ENCODE assay signal across 13 cellular contexts in genomic region chr6:106976270-106976669, GRCh38. TPM values are rescaled to one million over a fixed set of nuclear protein-coding genes. Genes with fewer than 3 reads are reported as not detected.
DNase-seq lines count a peak whose midpoint lies in the region; ATAC-seq and TF ChIP-seq lines count a peak whose summit lies in the region.
"Had no signal": no experiment of that assay in that cellular context is flagged by ENCODE, and none has a peak within 500 bp of the region (broad histone marks: within the 10 kb centered on the region; RNA-seq: fewer than 3 reads in every experiment).

No MANE protein-coding gene starts in this region.

- H3K27me3 ChIP-seq in BLaER1 treated with 17β-estradiol and CSF1 and Interleukin-3, amounts not matched to agents 10 nM and 100 nM, result peaks cover 0 to 32% (median 0%) of the 10 kb centered on the region in 11 experiments; a peak in 4 of 22 replicates
- H3K27me3 ChIP-seq in HUES64 (ENCODE audit: insufficient read depth, low read length), result no peaks in the 10 kb centered on the region
- no peaks in the 10 kb centered on the region for H3K27me3 ChIP-seq in ectodermal cell (ENCODE audit: control insufficient read depth, insufficient read depth, low read length, poor library complexity, severe bottlenecking)

- H3K4me3 ChIP-seq in BLaER1 treated with 17β-estradiol and CSF1 and Interleukin-3, amounts not matched to agents 10 nM and 100 nM, result peak overlapping the region in 8 of 10 experiments; percentile 83 to 98 (median 94); a peak in 15 of 20 replicates
- peak overlapping the region; percentile 93 for H3K4me3 ChIP-seq in HUES64 (ENCODE audit: low read length)
- peak overlapping the region; percentile 76 for H3K4me3 ChIP-seq in ectodermal cell (ENCODE audit: insufficient read depth, low read depth, low read length)

- H3K4me3 Mint-ChIP-seq in naive B cell, result peak overlapping the region in 7 of 8 donors; percentile 62 to 99 (median 91)

- peak overlapping the region in 8 of 11 experiments; percentile 91 to 98 (median 98); a peak in 16 of 22 replicates for H3K9ac ChIP-seq in BLaER1 treated with 17β-estradiol and CSF1 and Interleukin-3, amounts not matched to agents 10 nM and 100 nM
- peak overlapping the region; percentile 100 for H3K9ac ChIP-seq in HUES64 (ENCODE audit: low read depth, low read length)

- peak overlapping the region in 1 of 6 donors; percentile 57 for H3K27ac Mint-ChIP-seq in naive B cell
- H3K27ac Mint-ChIP-seq: activated CD8-positive, alpha-beta T cell treated with anti-CD3 and anti-CD28 coated beads, Interleukin-2, amount 10 ng/mL, durations not matched to agents 7 days and 5 days had no signal

- no peaks in the 10 kb centered on the region for H3K9me3 ChIP-seq in BLaER1 treated with 17β-estradiol and CSF1 and Interleukin-3, amounts not matched to agents 10 nM and 100 nM (replicated peaks in 1 of 11)
- H3K9me3 ChIP-seq in HUES64 (ENCODE audit: insufficient read depth, low read depth, low read length) (no peaks in the 10 kb centered on the region), ectodermal cell (ENCODE audit: control insufficient read depth, low read length) (no peaks in the 10 kb centered on the region)

- peaks cover 0 to 13% (median 5%) of the 10 kb centered on the region in 11 experiments; a peak in 8 of 22 replicates for H3K36me3 ChIP-seq in BLaER1 treated with 17β-estradiol and CSF1 and Interleukin-3, amounts not matched to agents 10 nM and 100 nM
- H3K36me3 ChIP-seq in HUES64 (ENCODE audit: insufficient read depth, low read length) (peaks cover 22% of the 10 kb centered on the region), ectodermal cell (ENCODE audit: control insufficient read depth, insufficient read depth, low read length) (no peaks in the 10 kb centered on the region)

- no peaks in the 10 kb centered on the region for H3K27me3 Mint-ChIP-seq in naive B cell

- no peak for DNase-seq in naive B cell
- DNase-seq: activated CD8-positive, alpha-beta T cell treated with anti-CD3 and anti-CD28 coated beads, Interleukin-2, amount 10 ng/mL, durations not matched to agents 7 days and 5 days; NCI-H446; stimulated activated CD4-positive, alpha-beta T cell treated with anti-CD3 and anti-CD28 coated beads, Interleukin-4, amount 100 ng/mL, for 24 hours; stimulated activated naive CD4-positive, alpha-beta T cell; T-helper 9 cell had no signal

- ATAC-seq in naive B cell (ENCODE audit: low read depth in 2 of 2), result no peak
- ATAC-seq in SK-N-SH treated with all-trans-retinoic acid at 6 μM for 48 hours, result no peak
- ATAC-seq in GM21528 (IDR thresholded peaks at IDR 0.05; ENCODE audit: low FRiP score, unreplicated experiment), result no peak
- no peak for ATAC-seq in HG02588 (IDR thresholded peaks at IDR 0.05; ENCODE audit: unreplicated experiment)
- no peak for ATAC-seq in GM18519 (IDR thresholded peaks at IDR 0.05; ENCODE audit: low FRiP score, unreplicated experiment)
- ATAC-seq: activated CD8-positive, alpha-beta T cell treated with anti-CD3 and anti-CD28 coated beads, Interleukin-2, amount 10 ng/mL, durations not matched to agents 7 days and 5 days had no signal

- H3K4me1 Mint-ChIP-seq in naive B cell, result peaks cover 25 to 32% (median 31%) of the 10 kb centered on the region in 3 donors

- H3K4me1 ChIP-seq in BLaER1 treated with 17β-estradiol and CSF1 and Interleukin-3, amounts not matched to agents 10 nM and 100 nM, result peaks cover 14 to 45% (median 34%) of the 10 kb centered on the region in 10 experiments
- H3K4me1 ChIP-seq in HUES64 (ENCODE audit: insufficient read depth, low read length) (peaks cover 32% of the 10 kb centered on the region), ectodermal cell (ENCODE audit: control insufficient read depth, insufficient read depth, low read length) (no peaks in the 10 kb centered on the region)

- peak overlapping the region in 8 of 11 experiments; percentile 93 to 99 (median 96); a peak in 13 of 22 replicates for H3K27ac ChIP-seq in BLaER1 treated with 17β-estradiol and CSF1 and Interleukin-3, amounts not matched to agents 10 nM and 100 nM
- peak overlapping the region; percentile 99 for H3K27ac ChIP-seq in HUES64 (ENCODE audit: low read depth, low read length)
- H3K27ac ChIP-seq in ectodermal cell (ENCODE audit: insufficient read depth, low read depth, low read length, poor library complexity, severe bottlenecking), result no peak overlapping the region

- H3K9me3 Mint-ChIP-seq in naive B cell, result no peaks in the 10 kb centered on the region

- H3K4me2 ChIP-seq in BLaER1 treated with 17β-estradiol and CSF1 and Interleukin-3, amounts not matched to agents 10 nM and 100 nM, result peak overlapping the region; percentile 61 to 100 (median 88); a peak in 20 of 22 replicates

- peaks cover 0 to 4% of the 10 kb centered on the region in 2 donors for H3K36me3 Mint-ChIP-seq in naive B cell

- WGBS in HUES64, result 77% methylated on average over 5 of the region's 5 CpGs
- 80% methylated on average over 5 of the region's 5 CpGs for WGBS in ectodermal cell, 2 experiments

- peaks cover 0 to 32% (median 18%) of the 10 kb centered on the region in 11 experiments; a peak in 12 of 22 replicates for H4K20me1 ChIP-seq in BLaER1 treated with 17β-estradiol and CSF1 and Interleukin-3, amounts not matched to agents 10 nM and 100 nM

TF ChIP-seq in SK-N-SH treated with all-trans-retinoic acid at 6 μM for 48 hours, 23 proteins besides CTCF, POLR2A, EP300 and RAD21:
- TF ChIP-seq PPARA (CRISPR knock-in tag; IDR thresholded peaks at IDR 0.05; ENCODE audit: borderline replicate concordance), result no peak
- no peak for TF ChIP-seq CSDC2 (CRISPR knock-in tag; IDR thresholded peaks at IDR 0.05)
- TF ChIP-seq SNAI2 (CRISPR knock-in tag; IDR thresholded peaks at IDR 0.05), result no peak
- TF ChIP-seq ZNF70 (CRISPR knock-in tag; IDR thresholded peaks at IDR 0.05), result no peak
- no peak for TF ChIP-seq ZFP30 (CRISPR knock-in tag; IDR thresholded peaks at IDR 0.05)
- no peak for TF ChIP-seq BACH2 (CRISPR knock-in tag; IDR thresholded peaks at IDR 0.05; ENCODE audit: borderline replicate concordance)
- TF ChIP-seq, protein P1, sequence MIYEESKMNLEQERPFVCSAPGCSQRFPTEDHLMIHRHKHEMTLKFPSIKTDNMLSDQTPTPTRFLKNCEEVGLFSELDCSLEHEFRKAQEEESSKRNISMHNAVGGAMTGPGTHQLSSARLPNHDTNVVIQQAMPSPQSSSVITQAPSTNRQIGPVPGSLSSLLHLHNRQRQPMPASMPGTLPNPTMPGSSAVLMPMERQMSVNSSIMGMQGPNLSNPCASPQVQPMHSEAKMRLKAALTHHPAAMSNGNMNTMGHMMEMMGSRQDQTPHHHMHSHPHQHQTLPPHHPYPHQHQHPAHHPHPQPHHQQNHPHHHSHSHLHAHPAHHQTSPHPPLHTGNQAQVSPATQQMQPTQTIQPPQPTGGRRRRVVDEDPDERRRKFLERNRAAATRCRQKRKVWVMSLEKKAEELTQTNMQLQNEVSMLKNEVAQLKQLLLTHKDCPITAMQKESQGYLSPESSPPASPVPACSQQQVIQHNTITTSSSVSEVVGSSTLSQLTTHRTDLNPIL (CRISPR knock-in tag; IDR thresholded peaks at IDR 0.05; ENCODE audit: low read depth), result no peak
- TF ChIP-seq, protein P2, sequence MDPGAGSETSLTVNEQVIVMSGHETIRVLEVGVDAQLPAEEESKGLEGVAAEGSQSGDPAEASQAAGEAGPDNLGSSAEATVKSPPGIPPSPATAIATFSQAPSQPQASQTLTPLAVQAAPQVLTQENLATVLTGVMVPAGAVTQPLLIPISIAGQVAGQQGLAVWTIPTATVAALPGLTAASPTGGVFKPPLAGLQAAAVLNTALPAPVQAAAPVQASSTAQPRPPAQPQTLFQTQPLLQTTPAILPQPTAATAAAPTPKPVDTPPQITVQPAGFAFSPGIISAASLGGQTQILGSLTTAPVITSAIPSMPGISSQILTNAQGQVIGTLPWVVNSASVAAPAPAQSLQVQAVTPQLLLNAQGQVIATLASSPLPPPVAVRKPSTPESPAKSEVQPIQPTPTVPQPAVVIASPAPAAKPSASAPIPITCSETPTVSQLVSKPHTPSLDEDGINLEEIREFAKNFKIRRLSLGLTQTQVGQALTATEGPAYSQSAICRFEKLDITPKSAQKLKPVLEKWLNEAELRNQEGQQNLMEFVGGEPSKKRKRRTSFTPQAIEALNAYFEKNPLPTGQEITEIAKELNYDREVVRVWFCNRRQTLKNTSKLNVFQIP (CRISPR knock-in tag; IDR thresholded peaks at IDR 0.05; ENCODE audit: borderline replicate concordance, low read depth), result no peak
- no peak for TF ChIP-seq TCF4 (CRISPR knock-in tag; IDR thresholded peaks at IDR 0.05; ENCODE audit: borderline replicate concordance)
- TF ChIP-seq ARNTL (CRISPR knock-in tag; IDR thresholded peaks at IDR 0.05; ENCODE audit: borderline replicate concordance, low read depth), result no peak
- no peak for TF ChIP-seq GLIS3 (CRISPR knock-in tag; IDR thresholded peaks at IDR 0.05)
- no peak for TF ChIP-seq ZFP3 (CRISPR knock-in tag; IDR thresholded peaks at IDR 0.05)
- TF ChIP-seq ISL1 (CRISPR knock-in tag; IDR thresholded peaks at IDR 0.05), result no peak

RNA-seq across cellular contexts. Expression of gene CD24, which starts 1.7 kb away (rescaled TPM):
- 1,556 TPM for polyA plus RNA-seq in HUES64 (2013, experiment 1 of 2)
- polyA plus RNA-seq in HUES64 (2013, experiment 2 of 2), result 1,396 TPM
- 642 TPM for polyA plus RNA-seq in ectodermal cell (2013, experiment 1 of 4)
- polyA plus RNA-seq in ectodermal cell (2013, experiment 2 of 4), result 622 TPM
- 602 TPM for polyA plus RNA-seq in ectodermal cell (2013, experiment 3 of 4)
- 640 TPM for polyA plus RNA-seq in ectodermal cell (2013, experiment 4 of 4)
- polyA plus RNA-seq in naive B cell (ENCODE audit: low read depth in 6 of 6), result 100 to 1,000 TPM in 5 of 6 donors, 10 to 100 TPM in 1; 69.7 to 206 (median 181) TPM

RNA-seq across cellular contexts. Expression of gene MTRES1, which starts 51.7 kb away (rescaled TPM):
- 17.7 TPM for polyA plus RNA-seq in HUES64 (2013, experiment 1 of 2)
- polyA plus RNA-seq in HUES64 (2013, experiment 2 of 2), result 23.2 TPM
- polyA plus RNA-seq in ectodermal cell (2013, experiment 1 of 4), result 24.3 TPM
- 18.1 TPM for polyA plus RNA-seq in ectodermal cell (2013, experiment 2 of 4)
- 18.2 TPM for polyA plus RNA-seq in ectodermal cell (2013, experiment 3 of 4)
- 20.2 TPM for polyA plus RNA-seq in ectodermal cell (2013, experiment 4 of 4)
- polyA plus RNA-seq in naive B cell (ENCODE audit: low read depth in 6 of 6), result 10 to 100 TPM; 10.6 to 13.6 (median 11.7) TPM
